In the genomic region with DNA sequence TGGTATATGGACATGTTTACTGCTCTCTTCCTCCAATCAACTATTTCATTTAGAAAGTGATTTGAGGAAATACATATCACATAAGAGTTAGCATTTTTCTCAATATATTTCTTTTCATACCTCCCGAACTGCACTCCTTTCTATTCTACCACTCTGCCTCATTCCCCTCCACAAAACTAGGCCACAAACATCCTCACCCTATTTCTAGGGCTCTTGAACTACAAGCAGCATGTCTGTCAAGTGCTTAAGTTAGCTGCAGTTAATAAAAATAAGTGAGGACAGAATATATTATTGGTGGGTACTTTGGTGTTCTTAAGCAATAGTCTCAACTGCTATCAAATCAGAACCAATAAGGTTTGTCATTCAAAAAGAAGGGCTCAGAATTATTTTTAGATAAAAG, we compare ENCODE assay signal across 25 cellular contexts.
"Had no signal": no experiment of that assay in that cellular context is flagged by ENCODE, and none has a peak within 500 bp of the region (broad histone marks: within the 10 kb centered on the region; RNA-seq: fewer than 3 reads in every experiment).

No MANE protein-coding gene starts in this region.

- H3K9me3 ChIP-seq: mucosa of descending colon, ovary, right atrium auricular region, right lobe of liver, tibial nerve, vagina had no signal

- H3K36me3 ChIP-seq: ovary, right lobe of liver had no signal

- H3K4me3 Mint-ChIP-seq: memory B cell; naive thymus-derived CD4-positive, alpha-beta T cell; natural killer cell treated with Interleukin-12 subunit alpha and Interleukin-12 subunit beta and Interleukin-15 and Interleukin-18, amount 100 ng/mL, for 72 hours; stimulated activated memory B cell treated with anti-CD40 and anti-IgM and Interleukin-4, amounts not matched to agents 10 μg/mL and 1 μg/mL and 100 μg/mL, for 72 hours; stimulated activated naive CD8-positive, alpha-beta T cell treated with anti-CD3 and anti-CD28 coated beads, Interleukin-15, amount 100 ng/mL, for 72 hours; type B pancreatic cell had no signal

- H3K27ac ChIP-seq: ovary, right atrium auricular region, right lobe of liver, tibial nerve, vagina had no signal

- H3K27me3 ChIP-seq: ovary, right atrium auricular region, right lobe of liver, tibial nerve, vagina had no signal

- DNase-seq: hippocampal formation; kidney glomerular epithelial cell; left cardiac atrium; midbrain; mucosa of descending colon; naive thymus-derived CD4-positive, alpha-beta T cell; ovary; right lobe of liver; stimulated activated CD4-positive, alpha-beta T cell treated with anti-CD3 and anti-CD28 coated beads, Interleukin-1b, Interleukin-23, amount 100 ng/mL, for 48 hours; stimulated activated CD4-positive, alpha-beta T cell treated with anti-CD3 and anti-CD28 coated beads, Interleukin-2, amount 100 ng/mL, for 48 hours; stimulated activated CD4-positive, alpha-beta T cell treated with anti-CD3 and anti-CD28 coated beads, Interleukin-4, amount 100 ng/mL, for 4 hours; stimulated activated CD8-positive, alpha-beta memory T cell treated with anti-CD3 and anti-CD28 coated beads, Interleukin-4, amount 100 ng/mL, for 48 hours; stimulated activated naive CD4-positive, alpha-beta T cell treated with Interleukin-2 at 50 U/mL for 16 hours; stimulated activated naive CD8-positive, alpha-beta T cell treated with anti-CD3 and anti-CD28 coated beads, Interleukin-15, amount 100 ng/mL, for 72 hours; substantia nigra had no signal

- H3K4me3 ChIP-seq: mucosa of descending colon, ovary, right atrium auricular region, right lobe of liver, smooth muscle cell, tibial nerve, vagina had no signal

- ATAC-seq: left cardiac atrium; left lobe of liver; mucosa of descending colon; naive thymus-derived CD4-positive, alpha-beta T cell; natural killer cell treated with Interleukin-12 subunit alpha and Interleukin-12 subunit beta and Interleukin-15 and Interleukin-18, amount 100 ng/mL, for 72 hours; right lobe of liver; stimulated activated memory B cell treated with anti-CD40 and anti-IgM and Interleukin-4, amounts not matched to agents 10 μg/mL and 1 μg/mL and 100 μg/mL, for 72 hours; stimulated activated naive CD8-positive, alpha-beta T cell treated with anti-CD3 and anti-CD28 coated beads, Interleukin-15, amount 100 ng/mL, for 72 hours had no signal

- H3K9me3 Mint-ChIP-seq: memory B cell; naive thymus-derived CD4-positive, alpha-beta T cell; natural killer cell treated with Interleukin-12 subunit alpha and Interleukin-12 subunit beta and Interleukin-15 and Interleukin-18, amount 100 ng/mL, for 72 hours; stimulated activated memory B cell treated with anti-CD40 and anti-IgM and Interleukin-4, amounts not matched to agents 10 μg/mL and 1 μg/mL and 100 μg/mL, for 72 hours; stimulated activated naive CD8-positive, alpha-beta T cell treated with anti-CD3 and anti-CD28 coated beads, Interleukin-15, amount 100 ng/mL, for 72 hours; type B pancreatic cell had no signal

- H3K27me3 Mint-ChIP-seq: memory B cell; naive thymus-derived CD4-positive, alpha-beta T cell; natural killer cell treated with Interleukin-12 subunit alpha and Interleukin-12 subunit beta and Interleukin-15 and Interleukin-18, amount 100 ng/mL, for 72 hours; progenitor cell of endocrine pancreas; stimulated activated memory B cell treated with anti-CD40 and anti-IgM and Interleukin-4, amounts not matched to agents 10 μg/mL and 1 μg/mL and 100 μg/mL, for 72 hours; stimulated activated naive CD8-positive, alpha-beta T cell treated with anti-CD3 and anti-CD28 coated beads, Interleukin-15, amount 100 ng/mL, for 72 hours; type B pancreatic cell had no signal

- H3K4me1 Mint-ChIP-seq: memory B cell; stimulated activated memory B cell treated with anti-CD40 and anti-IgM and Interleukin-4, amounts not matched to agents 10 μg/mL and 1 μg/mL and 100 μg/mL, for 72 hours; stimulated activated naive CD8-positive, alpha-beta T cell treated with anti-CD3 and anti-CD28 coated beads, Interleukin-15, amount 100 ng/mL, for 72 hours had no signal

- H3K27ac Mint-ChIP-seq: memory B cell; naive thymus-derived CD4-positive, alpha-beta T cell; natural killer cell treated with Interleukin-12 subunit alpha and Interleukin-12 subunit beta and Interleukin-15 and Interleukin-18, amount 100 ng/mL, for 72 hours; progenitor cell of endocrine pancreas; stimulated activated memory B cell treated with anti-CD40 and anti-IgM and Interleukin-4, amounts not matched to agents 10 μg/mL and 1 μg/mL and 100 μg/mL, for 72 hours; stimulated activated naive CD8-positive, alpha-beta T cell treated with anti-CD3 and anti-CD28 coated beads, Interleukin-15, amount 100 ng/mL, for 72 hours; type B pancreatic cell had no signal

- H3K4me1 ChIP-seq: tibial nerve, vagina had no signal
